8 cellular contexts compared by ENCODE assay signal in the genomic region with DNA sequence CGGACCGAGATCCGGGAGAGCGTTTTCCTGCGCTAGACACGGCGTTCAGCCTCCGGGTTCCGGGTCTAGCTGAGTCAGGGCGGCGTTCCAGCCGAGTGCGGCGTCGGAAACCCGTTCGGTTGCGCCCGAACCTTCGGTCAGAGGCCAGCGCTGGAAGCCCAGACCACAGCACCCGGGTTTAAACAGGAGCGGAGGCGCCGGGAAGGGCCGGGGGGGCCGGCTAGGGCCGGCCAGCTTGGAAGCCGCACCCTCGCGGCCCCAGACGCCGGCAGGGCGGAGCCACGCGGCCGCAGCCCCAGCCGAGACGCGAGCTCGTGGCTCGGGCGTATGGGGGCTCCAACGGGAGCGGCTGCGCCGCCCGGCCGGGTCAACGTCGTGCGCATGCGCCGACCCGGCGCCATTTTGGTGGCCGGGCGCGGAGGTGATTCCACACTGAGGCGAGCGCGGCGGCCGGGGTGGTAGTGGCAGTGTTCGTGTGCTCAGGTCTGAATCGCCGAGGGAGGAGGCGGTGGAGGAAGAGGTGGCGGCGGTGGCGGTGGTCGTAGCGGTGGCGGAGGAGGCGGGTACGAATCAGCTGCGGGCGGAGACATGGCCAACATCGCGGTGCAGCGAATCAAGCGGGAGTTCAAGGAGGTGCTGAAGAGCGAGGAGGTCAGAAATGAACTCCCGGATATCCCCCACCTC. TPM values are rescaled to one million over a fixed set of nuclear protein-coding genes. Genes with fewer than 3 reads are reported as not detected.
DNase-seq lines count a peak whose midpoint lies in the region; ATAC-seq, FAIRE-seq and TF ChIP-seq lines count a peak whose summit lies in the region.

A gene with protein sequence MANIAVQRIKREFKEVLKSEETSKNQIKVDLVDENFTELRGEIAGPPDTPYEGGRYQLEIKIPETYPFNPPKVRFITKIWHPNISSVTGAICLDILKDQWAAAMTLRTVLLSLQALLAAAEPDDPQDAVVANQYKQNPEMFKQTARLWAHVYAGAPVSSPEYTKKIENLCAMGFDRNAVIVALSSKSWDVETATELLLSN (plus strand): TSS at position 397 of the 684 bp plus-strand sequence. CDS start 192 bp downstream, at position 589.

- no peaks in the 10 kb centered on the region for H3K9me3 Mint-ChIP-seq in astrocyte (ENCODE audit: unreplicated experiment)

- peak within 1 kb of the TSS; percentile 96 for H3K27ac Mint-ChIP-seq in astrocyte (ENCODE audit: unreplicated experiment)

- no peaks in the 10 kb centered on the region for H3K9me3 ChIP-seq in astrocyte (ENCODE audit: insufficient read depth, low read depth, low read length)

- H3K79me2 ChIP-seq in astrocyte (ENCODE audit: insufficient read depth, low read length) = peaks cover 50% of the 10 kb centered on the region

- H3K27me3 ChIP-seq in astrocyte (ENCODE audit: insufficient read depth, low read length) = no peaks in the 10 kb centered on the region

- no peak for TF ChIP-seq CTCF in astrocyte (IDR thresholded peaks at IDR 0.05; ENCODE audit: insufficient read depth, low read depth, low read length)

- peak; percentile 55 for DNase-seq in NCI-H1694 treated with DMSO at 0.1 percent for 48 hours (lab: John Stamatoyannopoulos, UW)
- peak; percentile 82 for DNase-seq in T-helper 22 cell (ENCODE audit: low read depth)
- DNase-seq in astrocyte (ENCODE audit: low read depth) = peak; percentile 63
- DNase-seq in hepatic stellate cell (ENCODE audit: low spot score) = peak; percentile 93
- peak; percentile 95 for DNase-seq in retina
- no peak for DNase-seq in OCI-M2 (lab: John Stamatoyannopoulos, UW; ENCODE audit: unreplicated experiment)

- no peak for FAIRE-seq in astrocyte (lab: Jason Lieb, UNC)

- peak within 1 kb of the TSS; percentile 96 for H3K4me3 ChIP-seq in astrocyte (ENCODE audit: insufficient read depth, low read depth, low read length)

- peak within 1 kb of the TSS; percentile 99 for H3K4me3 Mint-ChIP-seq in astrocyte (ENCODE audit: unreplicated experiment)

- H3K36me3 ChIP-seq in astrocyte (ENCODE audit: insufficient read depth, low read length) = no peaks in the 10 kb centered on the region

- H3K4me1 ChIP-seq in astrocyte (ENCODE audit: insufficient read depth, low read length) = peaks cover 6% of the 10 kb centered on the region

- H3K9ac ChIP-seq in astrocyte (ENCODE audit: low read length) = peak within 1 kb of the TSS; percentile 99

- H3K4me2 ChIP-seq in astrocyte (ENCODE audit: low read length) = peak within 1 kb of the TSS; percentile 97

- H4K20me1 ChIP-seq in astrocyte (ENCODE audit: insufficient read depth, low read length) = peaks cover 40% of the 10 kb centered on the region

- H3K27ac ChIP-seq in astrocyte (ENCODE audit: low read depth, low read length) = peak within 1 kb of the TSS; percentile 93

- no peaks in the 10 kb centered on the region for H3K27me3 Mint-ChIP-seq in astrocyte (ENCODE audit: low read depth, unreplicated experiment)

- peak within 1 kb of the TSS; percentile 77 for H2AFZ ChIP-seq in astrocyte (ENCODE audit: low read depth, low read length)

- no peaks in the 10 kb centered on the region for H3K36me3 Mint-ChIP-seq in astrocyte (ENCODE audit: low read depth, unreplicated experiment)

- peak; percentile 83 for ATAC-seq in GM18502 (IDR thresholded peaks at IDR 0.05; ENCODE audit: poor library complexity, unreplicated experiment)
- peak; percentile 94 for ATAC-seq in HG02885 (IDR thresholded peaks at IDR 0.05; ENCODE audit: poor library complexity, unreplicated experiment)

- peaks cover 8% of the 10 kb centered on the region for H3K4me1 Mint-ChIP-seq in astrocyte (ENCODE audit: low read depth, unreplicated experiment)

RNA-seq across cellular contexts. Expression of the gene that starts here (rescaled TPM):
- 130 and 134 TPM in 2 replicates for total RNA-seq in astrocyte
